9 cellular contexts compared by ENCODE assay signal in the genomic region with DNA sequence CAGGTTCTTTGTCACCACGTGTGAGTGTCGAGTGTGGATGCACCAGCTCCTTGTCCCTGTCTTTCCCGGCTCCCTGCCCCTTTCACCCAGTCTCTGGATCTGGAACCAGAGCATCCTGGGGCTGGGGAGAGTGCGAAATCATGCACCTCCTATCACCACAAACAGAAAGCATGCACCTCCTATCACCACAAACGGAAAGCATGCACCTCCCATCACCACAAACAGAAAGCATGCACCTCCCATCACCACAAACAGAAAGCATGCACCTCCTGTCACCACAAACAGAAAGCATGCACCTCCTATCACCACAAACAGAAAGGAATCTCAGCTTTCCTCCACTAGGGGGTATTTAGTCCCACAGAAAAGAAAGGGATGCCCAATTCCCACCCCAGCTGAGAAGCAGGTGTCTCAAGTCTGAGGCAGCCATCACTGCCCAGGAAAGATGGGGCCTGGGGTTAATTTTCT. TPM values are rescaled to one million over a fixed set of nuclear protein-coding genes. Genes with fewer than 3 reads are reported as not detected.
DNase-seq lines count a peak whose midpoint lies in the region; ATAC-seq and TF ChIP-seq lines count a peak whose summit lies in the region.
"Had no signal": no experiment of that assay in that cellular context is flagged by ENCODE, and none has a peak within 500 bp of the region (broad histone marks: within the 10 kb centered on the region; RNA-seq: fewer than 3 reads in every experiment).

No MANE protein-coding gene starts in this region.

- no peaks in the 10 kb centered on the region for H3K9me3 Mint-ChIP-seq in CD4-positive, alpha-beta T cell
- H3K9me3 Mint-ChIP-seq in GM23338 (no peaks in the 10 kb centered on the region; the same call in 2 of the 3 replicates), nephron progenitor cell (no peaks in the 10 kb centered on the region)

- ATAC-seq in CD4-positive, alpha-beta T cell (ENCODE audit: poor library complexity): peak; percentile 80
- ATAC-seq in GM23338 (peak; percentile 16), HG03457 (IDR thresholded peaks at IDR 0.05; ENCODE audit: unreplicated experiment) (no peak)

- H3K4me1 Mint-ChIP-seq in CD4-positive, alpha-beta T cell (ENCODE audit: low read depth): peaks cover 59% of the 10 kb centered on the region
- H3K4me1 Mint-ChIP-seq in GM23338 (peaks cover 76% of the 10 kb centered on the region), nephron progenitor cell (peaks cover 53% of the 10 kb centered on the region)

- peak overlapping the region; percentile 42 for H3K27ac Mint-ChIP-seq in CD4-positive, alpha-beta T cell
- peak overlapping the region; percentile 42 for H3K27ac Mint-ChIP-seq in GM23338
- no peak overlapping the region for H3K27ac Mint-ChIP-seq in nephron progenitor cell

- TF ChIP-seq CTCF in CD4-positive, alpha-beta T cell (IDR thresholded peaks at IDR 0.05): peak; percentile 25
- peak; percentile 57 to 67 for TF ChIP-seq CTCF in GM23338 (conservative IDR thresholded peaks at IDR 0.05; ENCODE audit: low read depth in 2 of 2)
- TF ChIP-seq CTCF in epithelial cell of esophagus (IDR thresholded peaks at IDR 0.05; ENCODE audit: insufficient read depth, low read depth, low read length, missing control alignments): peak; percentile 6
- TF ChIP-seq CTCF in nephron progenitor cell (IDR thresholded peaks at IDR 0.05): no peak

- intact Hi-C loops in CD4-positive, alpha-beta T cell (cut with DNase I, micrococcal nuclease): no loop called here

- peaks cover 2% of the 10 kb centered on the region for H3K36me3 Mint-ChIP-seq in CD4-positive, alpha-beta T cell (ENCODE audit: low read depth)
- H3K36me3 Mint-ChIP-seq in GM23338 (ENCODE audit: low read depth) (peaks cover 31% of the 10 kb centered on the region), nephron progenitor cell (ENCODE audit: low read depth) (no peaks in the 10 kb centered on the region)

- H3K4me3 Mint-ChIP-seq in CD4-positive, alpha-beta T cell: peak overlapping the region; percentile 57
- no peak overlapping the region; the same call in 2 of the 3 replicates for H3K4me3 Mint-ChIP-seq in GM23338
- no peak overlapping the region for H3K4me3 Mint-ChIP-seq in nephron progenitor cell

- CTCF ChIA-PET in CD4-positive, alpha-beta T cell (lab: Charles Lee): interaction anchor here (0.9 to 1.2 kb wide), 4 partner anchors 8 to 63 kb away, joined by 3 to 6 read pairs (median 3); no protein-coding TSS in a partner anchor

- H3K4me3 ChIP-seq in GM23338: no peak overlapping the region
- H3K4me3 ChIP-seq in epithelial cell of esophagus (ENCODE audit: low read length): no peak overlapping the region

- H4K20me1 ChIP-seq in GM23338 (replicated peaks; ENCODE audit: insufficient read depth): 0 out of 2 replicates have a peak, but pooled peaks cover 4% of the 10 kb centered on the region

- no peaks in the 10 kb centered on the region for H3K27me3 ChIP-seq in CD4-positive, alpha-beta T cell (ENCODE audit: control insufficient read depth, insufficient read depth, low read length)
- H3K27me3 ChIP-seq in GM23338 (ENCODE audit: insufficient read depth): no peaks in the 10 kb centered on the region

- POLR2A ChIA-PET in CD4-positive, alpha-beta T cell (lab: Charles Lee): no interaction called here

- H3F3A ChIP-seq in GM23338 (replicated peaks; ENCODE audit: low read depth): 0 out of 2 replicates have a peak, but pooled peaks cover 10% of the 10 kb centered on the region

- peak in 1 of 10 experiments; percentile 11 for DNase-seq in CD4-positive, alpha-beta T cell
- DNase-seq in GM23338 (ENCODE audit: low spot score): peak; percentile 83
- DNase-seq in RPMI7951 (ENCODE audit: low read depth): peak; percentile 20
- DNase-seq in epithelial cell of esophagus (ENCODE audit: low read depth): peak; percentile 35
- no peak for DNase-seq in nephron progenitor cell
- no peak for DNase-seq in substantia nigra (lab: John Stamatoyannopoulos, UW)
- no peak for DNase-seq in EL
- DNase-seq: T1000 had no signal

- peaks cover 81% of the 10 kb centered on the region for H3K79me2 ChIP-seq in GM23338 (replicated peaks; ENCODE audit: insufficient read depth)

- no peaks in the 10 kb centered on the region for H3K27me3 Mint-ChIP-seq in CD4-positive, alpha-beta T cell
- H3K27me3 Mint-ChIP-seq in GM23338 (ENCODE audit: insufficient read depth, low read depth, poor library complexity) (peaks cover 20% of the 10 kb centered on the region), nephron progenitor cell (ENCODE audit: low read depth, poor library complexity) (peaks cover 37% of the 10 kb centered on the region)

- H3K4me1 ChIP-seq in GM23338 (ENCODE audit: insufficient read depth): peaks cover 71% of the 10 kb centered on the region

- no peaks in the 10 kb centered on the region for H3K36me3 ChIP-seq in GM23338 (ENCODE audit: insufficient read depth)

- H3K9me2 ChIP-seq in GM23338 (ENCODE audit: insufficient read depth): no peaks in the 10 kb centered on the region

- no peaks in the 10 kb centered on the region for H3K9me3 ChIP-seq in CD4-positive, alpha-beta T cell (ENCODE audit: control insufficient read depth, low read length)

- H3K4me2 ChIP-seq in GM23338: no peak overlapping the region

- H2AFZ ChIP-seq in GM23338: no peak overlapping the region

- no peak overlapping the region for H3K27ac ChIP-seq in CD4-positive, alpha-beta T cell (ENCODE audit: low read depth, low read length)
- no peak overlapping the region for H3K27ac ChIP-seq in GM23338 (ENCODE audit: low read depth)
- H3K27ac ChIP-seq in substantia nigra (ENCODE audit: low read depth, low read length, poor library complexity, severe bottlenecking): no peak overlapping the region

TF ChIP-seq in GM23338, 12 proteins besides CTCF, POLR2A, EP300 and RAD21 (continues in another document):
- TF ChIP-seq POLR2AphosphoS5 (IDR thresholded peaks at IDR 0.05; ENCODE audit: low read depth) (no peak), NANOG (IDR thresholded peaks at IDR 0.05; ENCODE audit: borderline replicate concordance) (no peak), STAT1 (IDR thresholded peaks at IDR 0.05; ENCODE audit: unreplicated experiment) (no peak), JUNB (IDR thresholded peaks at IDR 0.05; ENCODE audit: unreplicated experiment) (no peak), EZH2phosphoT487 (IDR thresholded peaks at IDR 0.05; ENCODE audit: unreplicated experiment) (no peak), ZNF331 (CRISPR knock-in tag; IDR thresholded peaks at IDR 0.05; ENCODE audit: low read depth) (no peak), CREB1 (CRISPR knock-in tag; IDR thresholded peaks at IDR 0.05; ENCODE audit: low read depth) (no peak), EZH2 (IDR thresholded peaks at IDR 0.05; ENCODE audit: low read depth, unreplicated experiment) (no peak)
- TF ChIP-seq, protein P1, sequence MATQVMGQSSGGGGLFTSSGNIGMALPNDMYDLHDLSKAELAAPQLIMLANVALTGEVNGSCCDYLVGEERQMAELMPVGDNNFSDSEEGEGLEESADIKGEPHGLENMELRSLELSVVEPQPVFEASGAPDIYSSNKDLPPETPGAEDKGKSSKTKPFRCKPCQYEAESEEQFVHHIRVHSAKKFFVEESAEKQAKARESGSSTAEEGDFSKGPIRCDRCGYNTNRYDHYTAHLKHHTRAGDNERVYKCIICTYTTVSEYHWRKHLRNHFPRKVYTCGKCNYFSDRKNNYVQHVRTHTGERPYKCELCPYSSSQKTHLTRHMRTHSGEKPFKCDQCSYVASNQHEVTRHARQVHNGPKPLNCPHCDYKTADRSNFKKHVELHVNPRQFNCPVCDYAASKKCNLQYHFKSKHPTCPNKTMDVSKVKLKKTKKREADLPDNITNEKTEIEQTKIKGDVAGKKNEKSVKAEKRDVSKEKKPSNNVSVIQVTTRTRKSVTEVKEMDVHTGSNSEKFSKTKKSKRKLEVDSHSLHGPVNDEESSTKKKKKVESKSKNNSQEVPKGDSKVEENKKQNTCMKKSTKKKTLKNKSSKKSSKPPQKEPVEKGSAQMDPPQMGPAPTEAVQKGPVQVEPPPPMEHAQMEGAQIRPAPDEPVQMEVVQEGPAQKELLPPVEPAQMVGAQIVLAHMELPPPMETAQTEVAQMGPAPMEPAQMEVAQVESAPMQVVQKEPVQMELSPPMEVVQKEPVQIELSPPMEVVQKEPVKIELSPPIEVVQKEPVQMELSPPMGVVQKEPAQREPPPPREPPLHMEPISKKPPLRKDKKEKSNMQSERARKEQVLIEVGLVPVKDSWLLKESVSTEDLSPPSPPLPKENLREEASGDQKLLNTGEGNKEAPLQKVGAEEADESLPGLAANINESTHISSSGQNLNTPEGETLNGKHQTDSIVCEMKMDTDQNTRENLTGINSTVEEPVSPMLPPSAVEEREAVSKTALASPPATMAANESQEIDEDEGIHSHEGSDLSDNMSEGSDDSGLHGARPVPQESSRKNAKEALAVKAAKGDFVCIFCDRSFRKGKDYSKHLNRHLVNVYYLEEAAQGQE (IDR thresholded peaks at IDR 0.05; ENCODE audit: unreplicated experiment): no peak

RNA-seq across cellular contexts. Expression of gene GLB1L3, which starts 5.9 kb away (rescaled TPM):
- total RNA-seq in CD4-positive, alpha-beta T cell: 1 to 10 TPM; 1.3 to 1.5 TPM
- 33.1 and 35.9 TPM in 2 replicates for total RNA-seq in GM23338 (2014; rRNA removed; shearing (Covaris generic))
- polyA plus RNA-seq in GM23338 (2016; fragmentation: Nextera tagmentation; extraction: Ambion mirVana): 27.1 and 28.8 TPM in 2 replicates
- total RNA-seq in RPMI7951 (2014; rRNA removed; shearing (Covaris generic)): not detected in 2 replicates

RNA-seq across cellular contexts. Expression of gene ACAD8, which starts 16.9 kb away (rescaled TPM):
- total RNA-seq in CD4-positive, alpha-beta T cell: 10 to 100 TPM; 15.0 to 16.3 TPM
- total RNA-seq in GM23338 (2014; rRNA removed; shearing (Covaris generic)): 62.3 and 65.4 TPM in 2 replicates
- polyA plus RNA-seq in GM23338 (2016; fragmentation: Nextera tagmentation; extraction: Ambion mirVana): 42.8 and 43.2 TPM in 2 replicates
- total RNA-seq in RPMI7951 (2014; rRNA removed; shearing (Covaris generic)): 20.3 and 21.6 TPM in 2 replicates

RNA-seq across cellular contexts. Expression of gene THYN1, which starts 17.1 kb away (rescaled TPM):
- 10 to 100 TPM; 25.7 to 26.0 TPM for total RNA-seq in CD4-positive, alpha-beta T cell
- 91.0 and 116 TPM in 2 replicates for total RNA-seq in GM23338 (2014; rRNA removed; shearing (Covaris generic))
- polyA plus RNA-seq in GM23338 (2016; fragmentation: Nextera tagmentation; extraction: Ambion mirVana): 183 and 216 TPM in 2 replicates
- total RNA-seq in RPMI7951 (2014; rRNA removed; shearing (Covaris generic)): 107 and 125 TPM in 2 replicates

RNA-seq across cellular contexts. Expression of gene VPS26B, which starts 45.8 kb away (rescaled TPM):
- total RNA-seq in CD4-positive, alpha-beta T cell: 10 to 100 TPM; 41.6 to 42.2 TPM
- 29.1 and 30.3 TPM in 2 replicates for total RNA-seq in GM23338 (2014; rRNA removed; shearing (Covaris generic))
- polyA plus RNA-seq in GM23338 (2016; fragmentation: Nextera tagmentation; extraction: Ambion mirVana): 9.2 and 10.1 TPM in 2 replicates
- total RNA-seq in RPMI7951 (2014; rRNA removed; shearing (Covaris generic)): 31.8 and 37.5 TPM in 2 replicates

RNA-seq across cellular contexts. Expression of gene NCAPD3, which starts 46.5 kb away (rescaled TPM):
- 10 to 100 TPM; 25.7 to 29.6 TPM for total RNA-seq in CD4-positive, alpha-beta T cell
- 48.9 and 49.8 TPM in 2 replicates for total RNA-seq in GM23338 (2014; rRNA removed; shearing (Covaris generic))
- polyA plus RNA-seq in GM23338 (2016; fragmentation: Nextera tagmentation; extraction: Ambion mirVana): 32.1 and 37.1 TPM in 2 replicates
- total RNA-seq in RPMI7951 (2014; rRNA removed; shearing (Covaris generic)): 50.0 and 55.5 TPM in 2 replicates

Comparison
In these comparisons a context has a peak if more than half of its experiments do, and no peak if none do; other contexts are left out.
1. DNase-seq: peak in GM23338 (single experiment), RPMI7951 (single experiment) and epithelial cell of esophagus (single experiment); none in nephron progenitor cell (single experiment), substantia nigra (0 of 49) and EL (single experiment).
2. RNA of gene GLB1L3, which starts 5.9 kb away (total RNA-seq): 33.1 to 35.9 TPM in GM23338; 1.3 to 1.5 TPM in CD4-positive, alpha-beta T cell and not detected in RPMI7951; every median in the first group is over 10 times any median in the second.